In genomic region chr2:197434541-197435513, GRCh38 we compare ENCODE assay signal across 8 cellular contexts. TPM values are rescaled to one million over a fixed set of nuclear protein-coding genes. Genes with fewer than 3 reads are reported as not detected.
DNase-seq lines count a peak whose midpoint lies in the region; ATAC-seq and TF ChIP-seq lines count a peak whose summit lies in the region.

SF3B1 (minus strand) TSS chr2:197435028; CDS start chr2:197434999, 29 bp downstream.

- ATAC-seq in GM18909 (IDR thresholded peaks at IDR 0.05; ENCODE audit: poor library complexity, unreplicated experiment) (peak; percentile 96), HG03175 (IDR thresholded peaks at IDR 0.05; ENCODE audit: unreplicated experiment) (peak; percentile 95), WTC11 (peak; percentile 89)

- peak within 1 kb of the TSS; percentile 99 for H3K9ac ChIP-seq in smooth muscle cell (ENCODE audit: low read depth)

- H4K20me1 ChIP-seq in smooth muscle cell (ENCODE audit: low read depth): peaks cover 46% of the 10 kb centered on the region

- POLR2A ChIA-PET in AG04450 (lab: Yijun Ruan, JAX): interaction anchor here (0.6 to 2.6 kb wide), 10 partner anchors 9 to 81 kb away, joined by 3 to 49 read pairs (median 4); partner anchors contain the start of genes COQ10B, HSPD1, HSPE1 and MOB4
- POLR2A ChIA-PET in WTC11 (lab: Charles Lee): interaction anchor here (0.6 to 2.1 kb wide), 8 partner anchors 8 to 1256 kb away, joined by 3 to 27 read pairs (median 4); partner anchors contain the start of genes COQ10B, HSPD1, HSPE1 and MOB4

- H3K4me2 ChIP-seq in smooth muscle cell: peak within 1 kb of the TSS; percentile 99

- no peaks in the 10 kb centered on the region for H3K36me3 ChIP-seq in smooth muscle cell (ENCODE audit: low read depth)

- H3K27ac Mint-ChIP-seq in WTC11: peak within 1 kb of the TSS; percentile 99

- H3K79me2 ChIP-seq in smooth muscle cell (ENCODE audit: low read depth): peaks cover 57% of the 10 kb centered on the region

- no peaks in the 10 kb centered on the region for H3K27me3 ChIP-seq in AG04450 (ENCODE audit: control insufficient read depth, insufficient read depth, low read length)
- H3K27me3 ChIP-seq in smooth muscle cell (ENCODE audit: low read depth): no peaks in the 10 kb centered on the region

- peak within 1 kb of the TSS; percentile 97 for H3K27ac ChIP-seq in AG04450 (ENCODE audit: low read depth, low read length)
- H3K27ac ChIP-seq in smooth muscle cell (ENCODE audit: low read depth): peak within 1 kb of the TSS; percentile 95

- H3K9me3 Mint-ChIP-seq in WTC11: no peaks in the 10 kb centered on the region

- peak within 1 kb of the TSS; percentile 99 for H3K4me3 Mint-ChIP-seq in WTC11

- no peaks in the 10 kb centered on the region for H3K27me3 Mint-ChIP-seq in WTC11 (ENCODE audit: low read depth)

- H3K9me3 ChIP-seq in AG04450 (ENCODE audit: control insufficient read depth, insufficient read depth, low read length) (no peaks in the 10 kb centered on the region), smooth muscle cell (replicated peaks; ENCODE audit: low read depth) (no peaks in the 10 kb centered on the region)

- H3K4me1 Mint-ChIP-seq in WTC11: peaks cover 35% of the 10 kb centered on the region

- H2AFZ ChIP-seq in smooth muscle cell (ENCODE audit: low read depth): peak within 1 kb of the TSS; percentile 97

- peaks cover 9% of the 10 kb centered on the region for H3F3A ChIP-seq in smooth muscle cell (ENCODE audit: low read depth)

- peak; percentile 94 for DNase-seq in AG04450 (ENCODE audit: low read depth, low spot score)
- DNase-seq in NCI-H226: peak; percentile 92
- peak; percentile 96 for DNase-seq in WTC11 (ENCODE audit: low spot score)
- peak; percentile 98 for DNase-seq in cardiac fibroblast (ENCODE audit: low read depth in 2 of 2)
- DNase-seq in iPS-NIHi7 (ENCODE audit: extremely low spot score): peak; percentile 96
- DNase-seq in smooth muscle cell (lab: John Stamatoyannopoulos, UW; ENCODE audit: unreplicated experiment): peak; percentile 91

- peaks cover 16% of the 10 kb centered on the region for H3K36me3 Mint-ChIP-seq in WTC11

- 1% methylated on average over 74 of the region's 74 CpGs for WGBS in smooth muscle cell (ENCODE audit: low lambda C conversion rate)

- CTCF ChIA-PET in AG04450 (lab: Charles Lee) (interaction anchor here (0.6 to 1.5 kb wide), 5 partner anchors 10 to 1873 kb away, joined by 3 to 7 read pairs (median 3); partner anchors contain the start of gene COQ10B), WTC11 (lab: Charles Lee) (no interaction called here)

- H3K4me3 ChIP-seq in AG04450 (ENCODE audit: low read depth, low read length) (peak within 1 kb of the TSS; percentile 70), cardiac fibroblast (replicated peaks in 1 of 2; ENCODE audit: low read depth in 2 of 2, low read length in 2 of 2) (peak within 1 kb of the TSS; percentile 99), smooth muscle cell (peak within 1 kb of the TSS; percentile 96)

- peaks cover 26% of the 10 kb centered on the region for H3K4me1 ChIP-seq in smooth muscle cell (ENCODE audit: low read depth)

- no peak for TF ChIP-seq CTCF in AG04450 (IDR thresholded peaks at IDR 0.05; ENCODE audit: low read depth, low read length)
- no peak for TF ChIP-seq CTCF in WTC11 (IDR thresholded peaks at IDR 0.05)
- TF ChIP-seq CTCF in cardiac fibroblast (IDR thresholded peaks at IDR 0.05; ENCODE audit: low read depth, low read length): no peak
- TF ChIP-seq CTCF in smooth muscle cell (IDR thresholded peaks at IDR 0.05; ENCODE audit: borderline replicate concordance, insufficient read depth, poor library complexity, severe bottlenecking): no peak

TF ChIP-seq in WTC11, 78 proteins besides CTCF, POLR2A, EP300 and RAD21 (continues in another document):
- TF ChIP-seq TP53 (CRISPR knock-in tag; IDR thresholded peaks at IDR 0.05) (0 out of 2 replicates have a peak, but pooled peaks have one; percentile 11), ZNF121 (CRISPR knock-in tag; IDR thresholded peaks at IDR 0.05) (peak; percentile 95), RORB (CRISPR knock-in tag; IDR thresholded peaks at IDR 0.05) (no peak), FOXJ3 (CRISPR knock-in tag; IDR thresholded peaks at IDR 0.05; ENCODE audit: borderline replicate concordance) (no peak), ZNF532 (CRISPR knock-in tag; IDR thresholded peaks at IDR 0.05; ENCODE audit: borderline replicate concordance) (no peak), IRF2 (CRISPR knock-in tag; IDR thresholded peaks at IDR 0.05; ENCODE audit: borderline replicate concordance, low read depth) (no peak)
- TF ChIP-seq, protein P1, sequence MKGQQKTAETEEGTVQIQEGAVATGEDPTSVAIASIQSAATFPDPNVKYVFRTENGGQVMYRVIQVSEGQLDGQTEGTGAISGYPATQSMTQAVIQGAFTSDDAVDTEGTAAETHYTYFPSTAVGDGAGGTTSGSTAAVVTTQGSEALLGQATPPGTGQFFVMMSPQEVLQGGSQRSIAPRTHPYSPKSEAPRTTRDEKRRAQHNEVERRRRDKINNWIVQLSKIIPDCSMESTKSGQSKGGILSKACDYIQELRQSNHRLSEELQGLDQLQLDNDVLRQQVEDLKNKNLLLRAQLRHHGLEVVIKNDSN (CRISPR knock-in tag; IDR thresholded peaks at IDR 0.05): peak; percentile 97
- TF ChIP-seq, protein P2, sequence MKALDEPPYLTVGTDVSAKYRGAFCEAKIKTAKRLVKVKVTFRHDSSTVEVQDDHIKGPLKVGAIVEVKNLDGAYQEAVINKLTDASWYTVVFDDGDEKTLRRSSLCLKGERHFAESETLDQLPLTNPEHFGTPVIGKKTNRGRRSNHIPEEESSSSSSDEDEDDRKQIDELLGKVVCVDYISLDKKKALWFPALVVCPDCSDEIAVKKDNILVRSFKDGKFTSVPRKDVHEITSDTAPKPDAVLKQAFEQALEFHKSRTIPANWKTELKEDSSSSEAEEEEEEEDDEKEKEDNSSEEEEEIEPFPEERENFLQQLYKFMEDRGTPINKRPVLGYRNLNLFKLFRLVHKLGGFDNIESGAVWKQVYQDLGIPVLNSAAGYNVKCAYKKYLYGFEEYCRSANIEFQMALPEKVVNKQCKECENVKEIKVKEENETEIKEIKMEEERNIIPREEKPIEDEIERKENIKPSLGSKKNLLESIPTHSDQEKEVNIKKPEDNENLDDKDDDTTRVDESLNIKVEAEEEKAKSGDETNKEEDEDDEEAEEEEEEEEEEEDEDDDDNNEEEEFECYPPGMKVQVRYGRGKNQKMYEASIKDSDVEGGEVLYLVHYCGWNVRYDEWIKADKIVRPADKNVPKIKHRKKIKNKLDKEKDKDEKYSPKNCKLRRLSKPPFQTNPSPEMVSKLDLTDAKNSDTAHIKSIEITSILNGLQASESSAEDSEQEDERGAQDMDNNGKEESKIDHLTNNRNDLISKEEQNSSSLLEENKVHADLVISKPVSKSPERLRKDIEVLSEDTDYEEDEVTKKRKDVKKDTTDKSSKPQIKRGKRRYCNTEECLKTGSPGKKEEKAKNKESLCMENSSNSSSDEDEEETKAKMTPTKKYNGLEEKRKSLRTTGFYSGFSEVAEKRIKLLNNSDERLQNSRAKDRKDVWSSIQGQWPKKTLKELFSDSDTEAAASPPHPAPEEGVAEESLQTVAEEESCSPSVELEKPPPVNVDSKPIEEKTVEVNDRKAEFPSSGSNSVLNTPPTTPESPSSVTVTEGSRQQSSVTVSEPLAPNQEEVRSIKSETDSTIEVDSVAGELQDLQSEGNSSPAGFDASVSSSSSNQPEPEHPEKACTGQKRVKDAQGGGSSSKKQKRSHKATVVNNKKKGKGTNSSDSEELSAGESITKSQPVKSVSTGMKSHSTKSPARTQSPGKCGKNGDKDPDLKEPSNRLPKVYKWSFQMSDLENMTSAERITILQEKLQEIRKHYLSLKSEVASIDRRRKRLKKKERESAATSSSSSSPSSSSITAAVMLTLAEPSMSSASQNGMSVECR (CRISPR knock-in tag; IDR thresholded peaks at IDR 0.05; ENCODE audit: borderline replicate concordance): peak; percentile 74; the same call in 1 of the 2 replicates

RNA-seq across cellular contexts. Expression of gene SF3B1, which starts in this region (rescaled TPM):
- 502 and 651 TPM in 2 replicates for polyA plus RNA-seq in AG04450 (2011; rRNA removed)
- 298 and 420 TPM in 2 replicates for polyA minus RNA-seq in AG04450 (2011; rRNA and poly(A)+ RNA removed)
- total RNA-seq in WTC11 (2021): 277 to 321 TPM (median 296 TPM) in 3 replicates
- total RNA-seq in smooth muscle cell: 729 and 781 TPM in 2 replicates
- 192 and 193 TPM in 2 replicates for polyA plus RNA-seq in smooth muscle cell

Comparison
In these comparisons a context has a peak if more than half of its experiments do, and no peak if none do; other contexts are left out.
1. Peak in every context shown above with its lines: DNase-seq, ATAC-seq, H3K4me3 ChIP-seq and H3K27ac ChIP-seq.